In the genomic region with DNA sequence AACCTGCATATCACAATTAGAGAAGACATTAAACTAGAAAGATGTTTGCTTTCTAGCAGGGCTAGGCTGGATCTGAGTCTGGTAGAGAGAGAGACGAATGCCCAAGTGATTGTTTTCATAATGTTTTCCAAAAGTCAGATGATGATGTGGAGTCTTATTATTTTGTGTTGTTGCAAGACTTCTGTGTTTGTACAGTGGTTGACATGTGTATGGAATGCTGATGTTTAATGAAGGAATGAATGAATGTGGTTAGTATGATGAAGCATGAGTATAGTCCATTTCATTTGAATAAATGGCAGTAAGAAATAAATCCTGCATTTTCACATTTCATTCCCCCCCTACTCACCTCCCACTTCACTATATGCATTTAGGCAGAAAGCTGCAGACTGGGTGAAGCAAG, we compare ENCODE assay signal across 18 cellular contexts.
DNase-seq lines count a peak whose midpoint lies in the region; ATAC-seq and TF ChIP-seq lines count a peak whose summit lies in the region.
"Had no signal": no experiment of that assay in that cellular context is flagged by ENCODE, and none has a peak within 500 bp of the region (broad histone marks: within the 10 kb centered on the region; RNA-seq: fewer than 3 reads in every experiment).

No MANE protein-coding gene starts in this region.

- peaks cover 3% of the 10 kb centered on the region for H3K4me1 Mint-ChIP-seq in activated naive CD4-positive, alpha-beta T cell treated with anti-CD3 and anti-CD28 coated beads for 36 hours (ENCODE audit: low read depth)

- H3K9me2 ChIP-seq in Karpas-422 (replicated peaks; ENCODE audit: insufficient read depth, low read length), result no peaks in the 10 kb centered on the region

- ATAC-seq in GM18511 (IDR thresholded peaks at IDR 0.05; ENCODE audit: unreplicated experiment) (no peak), left colon (no peak)
- ATAC-seq: activated CD8-positive, alpha-beta T cell treated with anti-CD3 and anti-CD28 coated beads for 36 hours; HepG2; left lung had no signal

- no peak overlapping the region for H3K4me3 ChIP-seq in BLaER1
- H3K4me3 ChIP-seq in Karpas-422 (ENCODE audit: low read length), result no peak overlapping the region
- H3K4me3 ChIP-seq in epithelial cell of esophagus (ENCODE audit: low read length), result no peak overlapping the region
- H3K4me3 ChIP-seq: left lung, SK-N-MC had no signal

- H3K27me3 Mint-ChIP-seq in activated naive CD4-positive, alpha-beta T cell treated with anti-CD3 and anti-CD28 coated beads for 36 hours (ENCODE audit: low read depth), result no peaks in the 10 kb centered on the region
- H3K27me3 Mint-ChIP-seq: activated CD8-positive, alpha-beta T cell treated with anti-CD3 and anti-CD28 coated beads for 36 hours; activated naive CD8-positive, alpha-beta T cell treated with anti-CD3 and anti-CD28 coated beads for 36 hours; type B pancreatic cell had no signal

- H3K4me2 ChIP-seq in BLaER1 (peak overlapping the region; percentile 67), Karpas-422 (ENCODE audit: low read depth, low read length, poor library complexity, severe bottlenecking) (peak overlapping the region; percentile 14)

- CTCF ChIA-PET in activated naive CD4-positive, alpha-beta T cell treated with anti-CD3 and anti-CD28 coated beads for 36 hours (lab: Charles Lee), result interaction anchor here (1.1 kb wide), 1 partner anchor 92 kb away, joined by 3 read pairs; no protein-coding TSS in a partner anchor

- TF ChIP-seq CTCF in epithelial cell of esophagus (IDR thresholded peaks at IDR 0.05; ENCODE audit: insufficient read depth, low read depth, low read length, missing control alignments), result no peak

- H3K79me2 ChIP-seq in Karpas-422 (ENCODE audit: low read length), result peaks cover 81% of the 10 kb centered on the region

- H3K36me3 Mint-ChIP-seq in activated naive CD4-positive, alpha-beta T cell treated with anti-CD3 and anti-CD28 coated beads for 36 hours (ENCODE audit: low read depth), result no peaks in the 10 kb centered on the region

- no peak overlapping the region for H3K4me3 Mint-ChIP-seq in activated naive CD4-positive, alpha-beta T cell treated with anti-CD3 and anti-CD28 coated beads for 36 hours
- H3K4me3 Mint-ChIP-seq: activated CD8-positive, alpha-beta T cell treated with anti-CD3 and anti-CD28 coated beads for 36 hours; activated naive CD8-positive, alpha-beta T cell treated with anti-CD3 and anti-CD28 coated beads for 36 hours; type B pancreatic cell had no signal

- no peaks in the 10 kb centered on the region for H3K9me3 ChIP-seq in BLaER1
- no peaks in the 10 kb centered on the region for H3K9me3 ChIP-seq in Karpas-422 (ENCODE audit: low read length)
- H3K9me3 ChIP-seq: left lung, neutrophil had no signal

- H3K27me3 ChIP-seq in BLaER1 (no peaks in the 10 kb centered on the region), Karpas-422 (ENCODE audit: low read length) (no peaks in the 10 kb centered on the region)
- H3K27me3 ChIP-seq: left lung, neutrophil had no signal

- no peaks in the 10 kb centered on the region for H3K9me3 Mint-ChIP-seq in activated naive CD4-positive, alpha-beta T cell treated with anti-CD3 and anti-CD28 coated beads for 36 hours
- H3K9me3 Mint-ChIP-seq: activated CD8-positive, alpha-beta T cell treated with anti-CD3 and anti-CD28 coated beads for 36 hours; activated naive CD8-positive, alpha-beta T cell treated with anti-CD3 and anti-CD28 coated beads for 36 hours; type B pancreatic cell had no signal

- H3K36me3 ChIP-seq in BLaER1 (peaks cover 22% of the 10 kb centered on the region), Karpas-422 (ENCODE audit: insufficient read depth, low read length) (peaks cover 13% of the 10 kb centered on the region; the same call in 1 of the 2 replicates)

- DNase-seq in Karpas-422 (no peak), epithelial cell of esophagus (ENCODE audit: low read depth) (peak; percentile 42), renal cortical epithelial cell (ENCODE audit: low read depth) (peak; percentile 75), DMS79 treated with DMSO at 0.1 percent for 48 hours (lab: John Stamatoyannopoulos, UW) (no peak), left colon (no peak)
- DNase-seq in activated naive CD4-positive, alpha-beta T cell treated with anti-CD3 and anti-CD28 coated beads for 36 hours, result no peak
- DNase-seq: activated CD4-positive, CD25-positive, alpha-beta regulatory T cell; activated CD8-positive, alpha-beta T cell treated with anti-CD3 and anti-CD28 coated beads for 36 hours; activated naive CD8-positive, alpha-beta T cell treated with anti-CD3 and anti-CD28 coated beads for 36 hours; GDM1; left lung; stimulated activated naive CD4-positive, alpha-beta T cell treated with Interleukin-2 at 50 U/mL for 16 hours had no signal

- H3K27ac ChIP-seq in BLaER1 (no peak overlapping the region), Karpas-422 (ENCODE audit: low read length) (peak overlapping the region; percentile 63)
- H3K27ac ChIP-seq: left lung, neutrophil, SK-N-MC had no signal

- no peak overlapping the region for H2AFZ ChIP-seq in Karpas-422 (ENCODE audit: low read length)

- H3K4me1 ChIP-seq in BLaER1 (peaks cover 64% of the 10 kb centered on the region), Karpas-422 (ENCODE audit: low read length) (peaks cover 71% of the 10 kb centered on the region)

- no peak overlapping the region for H3K27ac Mint-ChIP-seq in activated naive CD4-positive, alpha-beta T cell treated with anti-CD3 and anti-CD28 coated beads for 36 hours
- H3K27ac Mint-ChIP-seq: activated CD8-positive, alpha-beta T cell treated with anti-CD3 and anti-CD28 coated beads for 36 hours; activated naive CD8-positive, alpha-beta T cell treated with anti-CD3 and anti-CD28 coated beads for 36 hours; type B pancreatic cell had no signal

- intact Hi-C loops in left colon (cut with DNase I, micrococcal nuclease), result no loop called here
- intact Hi-C loops in activated naive CD4-positive, alpha-beta T cell treated with anti-CD3 and anti-CD28 coated beads for 36 hours (cut with micrococcal nuclease), result no loop called here

- no peaks in the 10 kb centered on the region for H4K20me1 ChIP-seq in BLaER1
- H4K20me1 ChIP-seq in Karpas-422 (ENCODE audit: insufficient read depth, low read depth, low read length), result no peaks in the 10 kb centered on the region

- H3K9ac ChIP-seq in BLaER1 (no peak overlapping the region), Karpas-422 (ENCODE audit: low read length) (no peak overlapping the region)

Comparison
In these comparisons a context has a peak if more than half of its experiments do, and no peak if none do; other contexts are left out.
1. DNase-seq: peak in epithelial cell of esophagus (single experiment) and renal cortical epithelial cell (single experiment); none in Karpas-422 (single experiment), DMS79 treated with DMSO at 0.1 percent for 48 hours (single experiment), left colon (0 of 2) and activated naive CD4-positive, alpha-beta T cell treated with anti-CD3 and anti-CD28 coated beads for 36 hours (single experiment).